Comparison of ENCODE assay signal across 14 cellular contexts in genomic region chr2:227889336-227889735, GRCh38. TPM values are rescaled to one million over a fixed set of nuclear protein-coding genes. Genes with fewer than 3 reads are reported as not detected.
DNase-seq lines count a peak whose midpoint lies in the region; FAIRE-seq and TF ChIP-seq lines count a peak whose summit lies in the region.
"Had no signal": no experiment of that assay in that cellular context is flagged by ENCODE, and none has a peak within 500 bp of the region (broad histone marks: within the 10 kb centered on the region; RNA-seq: fewer than 3 reads in every experiment).

No MANE protein-coding gene starts in this region.

- H3K9me3 ChIP-seq in keratinocyte (ENCODE audit: control insufficient read depth, low read depth, low read length), result no peaks in the 10 kb centered on the region
- H3K9me3 ChIP-seq: HAP-1 had no signal

- no peak for TF ChIP-seq POLR2A in H54 (IDR thresholded peaks at IDR 0.05; ENCODE audit: low read depth, low read length)

- H3K9ac ChIP-seq in keratinocyte (ENCODE audit: control insufficient read depth, extremely low read depth, insufficient read depth, low read length), result no peak overlapping the region

- TF ChIP-seq CTCF in RWPE1 (conservative IDR thresholded peaks at IDR 0.05; ENCODE audit: low read depth) (no peak), keratinocyte (optimal IDR thresholded peaks at IDR 0.05 in 1 of 3, IDR thresholded peaks at IDR 0.05 in 1 of 3, conservative IDR thresholded peaks at IDR 0.05 in 1 of 3; ENCODE audit: extremely low read depth in 1 of 3, insufficient read depth in 2 of 3, low read length in 3 of 3) (no peak)

- H3K9me1 ChIP-seq in keratinocyte (ENCODE audit: control insufficient read depth, extremely low read depth, insufficient read depth, low read length), result no peaks in the 10 kb centered on the region

- POLR2A ChIA-PET in RWPE1 (lab: Yijun Ruan, JAX; ENCODE audit: low non-redundant PET), result no interaction called here

- dilution Hi-C loops in keratinocyte (cut with MboI; ENCODE audit: extremely low pct_ligation_motif_present, low sequenced_read_pairs), result no loop called here

- peak; percentile 12 for DNase-seq in NCI-H82 (lab: John Stamatoyannopoulos, UW)
- DNase-seq in NCI-H82 treated with DMSO at 0.1 percent for 48 hours (lab: John Stamatoyannopoulos, UW; ENCODE audit: unreplicated experiment), result no peak
- no peak for DNase-seq in H54 (ENCODE audit: insufficient read length, low spot score)
- DNase-seq in RWPE1 (ENCODE audit: low spot score), result peak; percentile 25
- no peak for DNase-seq in keratinocyte (ENCODE audit: low read depth, low spot score)
- no peak for DNase-seq in stimulated activated CD4-positive, alpha-beta T cell treated with anti-CD3 and anti-CD28 coated beads, Interleukin-15, amount 100 ng/mL, for 24 hours
- DNase-seq in EL, result no peak
- DNase-seq in COR-L47 (lab: John Stamatoyannopoulos, UW), result no peak
- DNase-seq: C1 segment of cervical spinal cord, KBM-7, NCI-H1694 treated with DMSO at 0.1 percent for 48 hours, NCI-H446 treated with DMSO at 0.1 percent for 48 hours, SIG-M5 had no signal

- peak overlapping the region; percentile 45 for H2AFZ ChIP-seq in keratinocyte (ENCODE audit: control insufficient read depth, low read length)

- H3K27me3 ChIP-seq in keratinocyte (ENCODE audit: control insufficient read depth, extremely low read depth, insufficient read depth, low read length), result no peaks in the 10 kb centered on the region

- peaks cover 9% of the 10 kb centered on the region for H3K4me1 ChIP-seq in keratinocyte (ENCODE audit: control insufficient read depth, extremely low read depth, insufficient read depth, low read length)
- H3K4me1 ChIP-seq: HAP-1 had no signal

- H3K4me2 ChIP-seq in keratinocyte (ENCODE audit: control insufficient read depth, extremely low read depth, insufficient read depth, low read depth, low read length), result peak overlapping the region; percentile 41

- CTCF ChIA-PET in RWPE1 (lab: Yijun Ruan, JAX), result interaction anchor here (0.6 to 1.7 kb wide), 2 partner anchors 71 to 322 kb away, joined by 3 to 5 read pairs; no protein-coding TSS in a partner anchor

- no peaks in the 10 kb centered on the region for H4K20me1 ChIP-seq in keratinocyte (ENCODE audit: control insufficient read depth, extremely low read depth, insufficient read depth, low read length)

- no peaks in the 10 kb centered on the region for H3K79me2 ChIP-seq in keratinocyte (ENCODE audit: control insufficient read depth, insufficient read depth, low read length)

- no peaks in the 10 kb centered on the region for H3K36me3 ChIP-seq in keratinocyte (ENCODE audit: control insufficient read depth in 2 of 2, extremely low read depth in 1 of 2, insufficient read depth in 2 of 2, low read length in 2 of 2)
- H3K36me3 ChIP-seq: HAP-1 had no signal

- FAIRE-seq in H54 (lab: Jason Lieb, UNC), result peak; percentile 62
- FAIRE-seq in keratinocyte (lab: Jason Lieb, UNC), result peak; percentile 91

- H3K27ac ChIP-seq in RWPE1, result no peak overlapping the region
- no peak overlapping the region for H3K27ac ChIP-seq in keratinocyte (ENCODE audit: control insufficient read depth, insufficient read depth, low read length)

- H3K4me3 ChIP-seq in keratinocyte (ENCODE audit: control insufficient read depth in 2 of 3, extremely low read depth in 1 of 3, insufficient read depth in 2 of 3, low read depth in 1 of 3, low read length in 3 of 3), result no peak overlapping the region
- H3K4me3 ChIP-seq: HAP-1 had no signal

RNA-seq across cellular contexts. Expression of gene DAW1, which starts 17.9 kb away (rescaled TPM):
- polyA plus RNA-seq in keratinocyte, result 0.18 to 0.24 TPM (median 0.18 TPM) in 3 replicates
- 0.26 TPM for polyA plus RNA-seq in keratinocyte (2011; ENCODE audit: low read depth)
- 0.05 and 0.19 TPM in 2 replicates for polyA plus RNA-seq in keratinocyte (2011; cell fraction: cytosol; rRNA removed)
- polyA plus RNA-seq in keratinocyte (2011; cell fraction: nucleus; rRNA removed), result 0.13 and 0.19 TPM in 2 replicates
- 0.21 TPM in 1 of 2 replicates, not detected in the other for polyA plus RNA-seq in keratinocyte (2012; ENCODE audit: low replicate concordance)
- 0.10 TPM in 1 of 3 replicates, not detected in the others for polyA minus RNA-seq in keratinocyte
- polyA minus RNA-seq in keratinocyte (2011; cell fraction: cytosol; rRNA and poly(A)+ RNA removed), result not detected
- 0.21 and 0.23 TPM in 2 replicates for polyA minus RNA-seq in keratinocyte (2011; cell fraction: nucleus; rRNA and poly(A)+ RNA removed)

Comparison
In these comparisons a context has a peak if more than half of its experiments do, and no peak if none do; other contexts are left out.
1. DNase-seq: peak in NCI-H82 (single experiment) and RWPE1 (single experiment); none in NCI-H82 treated with DMSO at 0.1 percent for 48 hours (single experiment), H54 (single experiment), keratinocyte (single experiment), stimulated activated CD4-positive, alpha-beta T cell treated with anti-CD3 and anti-CD28 coated beads, Interleukin-15, amount 100 ng/mL, for 24 hours (single experiment), EL (single experiment) and COR-L47 (single experiment).